ENCODE assay signal across 28 cellular contexts in genomic region chr5:8934455-8934854, GRCh38.
"Had no signal": no experiment of that assay in that cellular context is flagged by ENCODE, and none has a peak within 500 bp of the region (broad histone marks: within the 10 kb centered on the region; RNA-seq: fewer than 3 reads in every experiment).

No MANE protein-coding gene starts in this region.

- H3K4me1 ChIP-seq: Peyer's patch had no signal

- ATAC-seq: K562, PC-3 had no signal

- H3K36me3 Mint-ChIP-seq: activated CD4-positive, alpha-beta memory T cell treated with anti-CD3 and anti-CD28 coated beads for 36 hours; activated naive CD8-positive, alpha-beta T cell treated with anti-CD3 and anti-CD28 coated beads for 36 hours had no signal

- H3K4me1 Mint-ChIP-seq: activated B cell treated with CpG ODN at 0.5 μM for 24 hours; activated naive CD8-positive, alpha-beta T cell treated with anti-CD3 and anti-CD28 coated beads for 36 hours had no signal

- DNase-seq: activated B cell treated with CpG ODN at 0.5 μM for 24 hours; activated CD4-positive, alpha-beta memory T cell treated with anti-CD3 and anti-CD28 coated beads for 36 hours; activated CD4-positive, alpha-beta T cell treated with anti-CD3 and anti-CD28 coated beads for 4 hours; activated CD4-positive, alpha-beta T cell treated with anti-CD3 and anti-CD28 coated beads, Interleukin-2, amount 50 U/mL, for 1 hour; activated CD4-positive, CD25-positive, alpha-beta regulatory T cell treated with anti-CD3 and anti-CD28 coated beads, Interleukin-2, amount 50 U/mL, for 72 hours; activated CD8-positive, alpha-beta memory T cell treated with anti-CD3 and anti-CD28 coated beads, Interleukin-2, amount 50 U/mL, for 4 hours; activated effector memory CD4-positive, alpha-beta T cell treated with Interleukin-2 at 50 U/mL for 16 hours; activated naive CD4-positive, alpha-beta T cell treated with anti-CD3 and anti-CD28 coated beads, Interleukin-2, amount 50 U/mL, for 16 hours; activated naive CD8-positive, alpha-beta T cell treated with anti-CD3 and anti-CD28 coated beads for 36 hours; activated T-cell treated with anti-CD3 and anti-CD28 coated beads for 4 hours; activated T-cell treated with anti-CD3 and anti-CD28 coated beads, Interleukin-2, amount 50 U/mL, for 48 hours; amniotic stem cell; aorta; NCI-H1105; NCI-H1417 treated with DMSO at 0.1 percent for 48 hours; NCI-H1694; NCI-H1930; NCI-H2081 treated with DMSO at 0.1 percent for 48 hours; NCI-H226; NCI-H524 treated with DMSO at 0.1 percent for 48 hours; NK-92 treated with Interleukin-12 subunit alpha and Interleukin-12 subunit beta, amount 100 ng/mL, for 24 hours; PC-3; Peyer's patch; Right ventricle myocardium superior; RPMI8226; SW 1271; T1000 had no signal

- H3K4me3 ChIP-seq: K562, Peyer's patch had no signal

- H3K36me3 ChIP-seq: Peyer's patch had no signal

- H3K9me3 ChIP-seq: Peyer's patch had no signal

- H3K27me3 Mint-ChIP-seq: activated B cell treated with CpG ODN at 0.5 μM for 24 hours; activated CD4-positive, alpha-beta memory T cell treated with anti-CD3 and anti-CD28 coated beads for 36 hours; activated naive CD8-positive, alpha-beta T cell treated with anti-CD3 and anti-CD28 coated beads for 36 hours had no signal

- H3K4me3 Mint-ChIP-seq: activated B cell treated with CpG ODN at 0.5 μM for 24 hours; activated CD4-positive, alpha-beta memory T cell treated with anti-CD3 and anti-CD28 coated beads for 36 hours; activated naive CD8-positive, alpha-beta T cell treated with anti-CD3 and anti-CD28 coated beads for 36 hours had no signal

- H3K27me3 ChIP-seq: Peyer's patch had no signal

- H3K27ac Mint-ChIP-seq: activated B cell treated with CpG ODN at 0.5 μM for 24 hours; activated CD4-positive, alpha-beta memory T cell treated with anti-CD3 and anti-CD28 coated beads for 36 hours; activated naive CD8-positive, alpha-beta T cell treated with anti-CD3 and anti-CD28 coated beads for 36 hours had no signal

- H3K27ac ChIP-seq: Peyer's patch had no signal
